22 cellular contexts compared by ENCODE assay signal in the genomic region with DNA sequence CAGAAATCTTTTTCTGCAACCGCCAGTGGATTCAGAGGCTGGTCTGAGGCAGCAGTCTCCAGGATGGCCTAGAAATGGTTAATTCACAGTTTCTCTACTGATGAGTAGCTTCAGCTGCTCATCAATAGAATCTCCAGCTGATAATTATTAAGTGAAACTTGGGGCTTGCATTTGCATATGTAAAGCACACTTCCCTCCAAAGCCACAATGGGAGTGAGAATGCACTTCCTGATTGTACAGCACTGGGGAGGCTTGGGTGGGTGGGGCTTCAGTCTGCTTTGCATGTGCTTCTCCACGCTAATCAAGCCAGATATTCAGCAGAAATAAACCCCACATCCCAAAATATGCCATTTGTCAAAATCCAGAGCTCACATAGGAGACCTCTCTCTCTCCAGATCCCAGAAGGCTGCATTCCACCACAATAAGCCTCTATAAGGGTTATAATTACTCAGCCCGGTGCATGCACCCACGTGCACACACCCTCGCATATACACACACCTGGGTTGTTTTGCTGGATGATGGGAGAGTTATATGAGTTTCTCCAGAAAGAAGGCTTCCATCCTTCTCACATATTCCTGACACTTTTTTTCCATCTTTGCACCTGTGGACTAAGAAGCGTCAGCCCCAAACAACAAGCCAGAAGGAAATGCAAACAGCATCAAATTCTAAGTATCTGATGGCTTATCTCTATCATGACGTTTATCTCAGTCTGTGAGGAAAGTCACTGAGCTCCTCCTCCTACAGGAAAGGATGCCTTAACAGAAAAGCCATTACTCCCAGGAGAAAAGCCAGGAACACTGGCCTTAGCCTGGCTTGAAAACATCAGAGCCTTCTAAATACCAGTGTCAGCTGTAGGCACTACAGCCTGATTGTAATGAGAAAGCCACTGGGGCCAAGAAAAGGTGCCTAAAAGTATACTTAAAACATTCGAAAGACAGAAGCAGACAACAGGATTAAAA.
DNase-seq lines count a peak whose midpoint lies in the region; ATAC-seq, FAIRE-seq and TF ChIP-seq lines count a peak whose summit lies in the region.
"Had no signal": no experiment of that assay in that cellular context is flagged by ENCODE, and none has a peak within 500 bp of the region (broad histone marks: within the 10 kb centered on the region; RNA-seq: fewer than 3 reads in every experiment).

No MANE protein-coding gene starts in this region.

- TF ChIP-seq POLR2A in GM18505 (IDR thresholded peaks at IDR 0.05; ENCODE audit: borderline replicate concordance, extremely low read depth, insufficient read depth, insufficient read length) = no peak

- H3K9me3 Mint-ChIP-seq in endodermal cell (no peaks in the 10 kb centered on the region), osteocyte (ENCODE audit: unreplicated experiment) (no peaks in the 10 kb centered on the region)
- H3K9me3 Mint-ChIP-seq: activated naive CD4-positive, alpha-beta T cell treated with anti-CD3 and anti-CD28 coated beads for 36 hours had no signal

- no peak for ATAC-seq in GM18505 (IDR thresholded peaks at IDR 0.05; ENCODE audit: unreplicated experiment)

- H3K4me1 ChIP-seq in endodermal cell (ENCODE audit: control insufficient read depth, insufficient read depth, low read length) = no peaks in the 10 kb centered on the region
- H3K4me1 ChIP-seq: parathyroid adenoma had no signal

- no peak overlapping the region for H3K4me3 ChIP-seq in endodermal cell (ENCODE audit: low read length)
- H3K4me3 ChIP-seq: ascending aorta, PC-9, skin epidermis, tibial artery had no signal

- no peaks in the 10 kb centered on the region for H3K36me3 Mint-ChIP-seq in endodermal cell (ENCODE audit: low read depth)
- H3K36me3 Mint-ChIP-seq in osteocyte (ENCODE audit: unreplicated experiment) = no peaks in the 10 kb centered on the region
- H3K36me3 Mint-ChIP-seq: CD14-positive monocyte had no signal

- FAIRE-seq in GM19239 (lab: Jason Lieb, UNC) = peak; percentile 4
- FAIRE-seq: HTR-8/SVneo, keratinocyte had no signal

- no peaks in the 10 kb centered on the region for H3K9me3 ChIP-seq in endodermal cell (ENCODE audit: control insufficient read depth, low read length)
- H3K9me3 ChIP-seq: ascending aorta, SK-N-SH, tibial artery had no signal

- TF ChIP-seq CTCF in endodermal cell (conservative IDR thresholded peaks at IDR 0.05) (no peak), osteocyte (IDR thresholded peaks at IDR 0.05) (no peak)

- peaks cover 14% of the 10 kb centered on the region for H3K4me1 Mint-ChIP-seq in endodermal cell
- H3K4me1 Mint-ChIP-seq in osteocyte (ENCODE audit: unreplicated experiment) = no peaks in the 10 kb centered on the region
- H3K4me1 Mint-ChIP-seq: activated CD4-positive, alpha-beta T cell treated with anti-CD3 and anti-CD28 coated beads, Interleukin-2, amount 10 ng/mL, durations not matched to agents 7 days and 5 days; CD14-positive monocyte had no signal

- no peaks in the 10 kb centered on the region for H3K27me3 Mint-ChIP-seq in endodermal cell (ENCODE audit: insufficient read depth)
- no peaks in the 10 kb centered on the region for H3K27me3 Mint-ChIP-seq in osteocyte (ENCODE audit: unreplicated experiment)
- H3K27me3 Mint-ChIP-seq: activated CD4-positive, alpha-beta T cell treated with anti-CD3 and anti-CD28 coated beads, Interleukin-2, amount 10 ng/mL, durations not matched to agents 7 days and 5 days had no signal

- WGBS in endodermal cell (ENCODE audit: insufficient coverage in 1 of 2, insufficient read length in 1 of 2), 2 experiments = 49 to 54% methylated on average over 4 to 5 of the region's 8 CpGs

- no peak overlapping the region for H3K9ac ChIP-seq in endodermal cell (ENCODE audit: extremely low read depth, low read length, poor library complexity, severe bottlenecking)
- H3K9ac ChIP-seq: parathyroid adenoma, SK-N-SH had no signal

- H3K27ac ChIP-seq in endodermal cell (ENCODE audit: low read depth, low read length) = no peak overlapping the region
- H3K27ac ChIP-seq: ascending aorta, epithelial cell of prostate, parathyroid adenoma, PC-9, skin epidermis, tibial artery had no signal

- H3K27ac Mint-ChIP-seq in endodermal cell = no peak overlapping the region
- H3K27ac Mint-ChIP-seq in osteocyte (ENCODE audit: unreplicated experiment) = no peak overlapping the region
- H3K27ac Mint-ChIP-seq: activated CD4-positive, alpha-beta T cell treated with anti-CD3 and anti-CD28 coated beads, Interleukin-2, amount 10 ng/mL, durations not matched to agents 7 days and 5 days; activated naive CD4-positive, alpha-beta T cell treated with anti-CD3 and anti-CD28 coated beads for 36 hours; CD14-positive monocyte had no signal

- no peaks in the 10 kb centered on the region for H3K36me3 ChIP-seq in endodermal cell (ENCODE audit: control insufficient read depth, insufficient read depth, low read length)
- H3K36me3 ChIP-seq: ascending aorta, tibial artery had no signal

- no peaks in the 10 kb centered on the region for H3K27me3 ChIP-seq in endodermal cell (ENCODE audit: control insufficient read depth, insufficient read depth, low read length, poor library complexity, severe bottlenecking)
- H3K27me3 ChIP-seq: ascending aorta, tibial artery had no signal

- DNase-seq in GM19239 (ENCODE audit: insufficient read length, low spot score) = peak; percentile 6
- peak; percentile 63 for DNase-seq in NAMALWA (ENCODE audit: low spot score)
- peak; percentile 64 for DNase-seq in endodermal cell
- peak; percentile 25 for DNase-seq in putamen (ENCODE audit: low spot score)
- no peak for DNase-seq in ureter (ENCODE audit: low spot score)
- DNase-seq in osteocyte (ENCODE audit: extremely low spot score, unreplicated experiment) = no peak
- DNase-seq: activated CD4-positive, alpha-beta T cell treated with anti-CD3 and anti-CD28 coated beads, Interleukin-2, amount 10 ng/mL, durations not matched to agents 7 days and 5 days; activated naive CD4-positive, alpha-beta T cell treated with anti-CD3 and anti-CD28 coated beads for 36 hours; cortex of kidney; NCI-H1930; NCI-H510A treated with DMSO at 0.1 percent for 48 hours; PC-9; SK-N-SH; tibial artery had no signal

- H3K4me3 Mint-ChIP-seq in endodermal cell (no peak overlapping the region), osteocyte (ENCODE audit: unreplicated experiment) (no peak overlapping the region)
- H3K4me3 Mint-ChIP-seq: activated CD4-positive, alpha-beta T cell treated with anti-CD3 and anti-CD28 coated beads, Interleukin-2, amount 10 ng/mL, durations not matched to agents 7 days and 5 days; activated naive CD4-positive, alpha-beta T cell treated with anti-CD3 and anti-CD28 coated beads for 36 hours; CD14-positive monocyte had no signal

Comparison
In these comparisons a context has a peak if more than half of its experiments do, and no peak if none do; other contexts are left out.
1. DNase-seq: peak in GM19239 (single experiment), NAMALWA (single experiment), endodermal cell (single experiment) and putamen (single experiment); none in ureter (single experiment) and osteocyte (single experiment).